In the genomic region with DNA sequence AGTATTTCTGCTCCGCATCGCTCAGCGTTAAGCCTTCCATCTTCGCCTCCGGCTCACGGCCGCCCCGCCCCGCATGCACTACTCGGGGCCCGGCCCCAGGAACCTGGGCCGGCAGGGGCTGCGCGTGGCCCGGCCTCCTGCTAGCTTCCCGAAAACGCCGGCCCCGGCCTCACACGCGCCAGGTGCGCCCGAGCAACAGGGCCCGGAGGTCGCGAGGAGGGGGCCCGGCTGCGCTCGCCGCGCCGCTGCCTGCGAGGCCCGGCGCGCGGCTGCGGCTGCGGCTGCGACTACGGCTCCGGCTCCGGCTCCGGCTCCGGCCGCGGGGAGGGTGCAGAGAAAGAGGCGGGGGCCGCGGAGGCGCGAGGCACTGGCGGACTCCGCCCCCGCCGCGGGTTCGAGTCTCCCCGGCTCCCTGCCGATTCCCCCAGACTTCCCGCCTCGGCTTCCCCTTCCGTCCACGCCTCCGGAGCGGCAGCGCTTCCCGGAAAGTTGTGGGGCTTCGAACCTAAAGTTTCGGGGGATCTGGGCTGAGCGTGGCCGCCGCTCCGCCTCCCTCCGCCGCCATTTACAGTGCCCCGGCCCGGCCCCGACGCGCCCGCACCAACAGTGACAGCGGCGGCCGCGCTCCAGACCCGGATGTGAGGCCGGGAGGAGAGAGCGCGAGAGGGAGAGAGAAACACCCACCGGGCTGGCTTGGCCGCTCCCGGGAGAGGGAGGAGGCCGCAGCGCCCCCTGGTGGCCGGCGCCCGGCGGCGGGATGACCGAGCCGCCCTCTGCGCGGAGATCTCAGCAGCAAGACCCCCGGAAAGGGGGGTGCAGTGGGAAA, we compare ENCODE assay signal across 8 cellular contexts. TPM values are rescaled to one million over a fixed set of nuclear protein-coding genes. Genes with fewer than 3 reads are reported as not detected.
DNase-seq lines count a peak whose midpoint lies in the region; ATAC-seq, FAIRE-seq and TF ChIP-seq lines count a peak whose summit lies in the region.

A gene with protein sequence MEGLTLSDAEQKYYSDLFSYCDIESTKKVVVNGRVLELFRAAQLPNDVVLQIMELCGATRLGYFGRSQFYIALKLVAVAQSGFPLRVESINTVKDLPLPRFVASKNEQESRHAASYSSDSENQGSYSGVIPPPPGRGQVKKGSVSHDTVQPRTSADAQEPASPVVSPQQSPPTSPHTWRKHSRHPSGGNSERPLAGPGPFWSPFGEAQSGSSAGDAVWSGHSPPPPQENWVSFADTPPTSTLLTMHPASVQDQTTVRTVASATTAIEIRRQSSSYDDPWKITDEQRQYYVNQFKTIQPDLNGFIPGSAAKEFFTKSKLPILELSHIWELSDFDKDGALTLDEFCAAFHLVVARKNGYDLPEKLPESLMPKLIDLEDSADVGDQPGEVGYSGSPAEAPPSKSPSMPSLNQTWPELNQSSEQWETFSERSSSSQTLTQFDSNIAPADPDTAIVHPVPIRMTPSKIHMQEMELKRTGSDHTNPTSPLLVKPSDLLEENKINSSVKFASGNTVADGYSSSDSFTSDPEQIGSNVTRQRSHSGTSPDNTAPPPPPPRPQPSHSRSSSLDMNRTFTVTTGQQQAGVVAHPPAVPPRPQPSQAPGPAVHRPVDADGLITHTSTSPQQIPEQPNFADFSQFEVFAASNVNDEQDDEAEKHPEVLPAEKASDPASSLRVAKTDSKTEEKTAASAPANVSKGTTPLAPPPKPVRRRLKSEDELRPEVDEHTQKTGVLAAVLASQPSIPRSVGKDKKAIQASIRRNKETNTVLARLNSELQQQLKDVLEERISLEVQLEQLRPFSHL (minus strand): TSS at position 611 of the 826 bp plus-strand sequence. CDS start 571 bp downstream, at position 40.

- peaks cover 6% of the 10 kb centered on the region for H3K36me3 ChIP-seq in DOHH2 (ENCODE audit: control insufficient read depth, low read length)
- H3K36me3 ChIP-seq in naive thymus-derived CD4-positive, alpha-beta T cell (ENCODE audit: control insufficient read depth in 2 of 3, insufficient read depth in 3 of 3, low read length in 3 of 3) = peaks cover 0 to 7% (median 0%) of the 10 kb centered on the region in 3 experiments

- DNase-seq in KG1 (lab: John Stamatoyannopoulos, UW) (peak; percentile 71), RCC 7860 (ENCODE audit: low spot score) (peak; percentile 72), fibroblast of gingiva (ENCODE audit: low read depth) (peak; percentile 87)
- peak; percentile 88 for DNase-seq in activated T-helper 1 cell treated with anti-CD3 and anti-CD28 coated beads, Interleukin-12 subunit alpha, Interleukin-12 subunit beta, Interleukin-2, Interleukin-4 antibody, amounts not matched to agents 30 ng/mL and 10 ng/mL and 1 ng/mL, durations not matched to agents 14 hours and 24 hours and 36 hours (ENCODE audit: low spot score)
- DNase-seq in naive thymus-derived CD4-positive, alpha-beta T cell = peak; percentile 83 to 97 (median 89)
- DNase-seq in stimulated activated naive B cell treated with anti-CD40 and anti-IgM and Interleukin-4, amounts not matched to agents 10 μg/mL and 1 μg/mL and 100 μg/mL, for 72 hours = peak; percentile 91

- H3K4me1 Mint-ChIP-seq in activated T-helper 1 cell treated with anti-CD3 and anti-CD28 coated beads, Interleukin-12 subunit alpha, Interleukin-12 subunit beta, Interleukin-2, Interleukin-4 antibody, amounts not matched to agents 30 ng/mL and 10 ng/mL and 1 ng/mL, durations not matched to agents 14 hours and 24 hours and 36 hours (ENCODE audit: low read depth) = peaks cover 7% of the 10 kb centered on the region
- H3K4me1 Mint-ChIP-seq in naive thymus-derived CD4-positive, alpha-beta T cell = peaks cover 7 to 24% (median 13%) of the 10 kb centered on the region in 7 donors
- H3K4me1 Mint-ChIP-seq in stimulated activated naive B cell treated with anti-CD40 and anti-IgM and Interleukin-4, amounts not matched to agents 10 μg/mL and 1 μg/mL and 100 μg/mL, for 72 hours = peaks cover 6 to 14% of the 10 kb centered on the region in 2 donors

- H3K4me1 ChIP-seq in DOHH2 (ENCODE audit: control insufficient read depth, low read length) = peaks cover 29% of the 10 kb centered on the region
- H3K4me1 ChIP-seq in naive thymus-derived CD4-positive, alpha-beta T cell (ENCODE audit: control insufficient read depth in 2 of 2, insufficient read depth in 2 of 2, low read length in 2 of 2) = peaks cover 32 to 40% of the 10 kb centered on the region in 2 donors

- no peak for FAIRE-seq in RCC 7860 (lab: Jason Lieb, UNC)

- ATAC-seq in GM21717 (IDR thresholded peaks at IDR 0.05; ENCODE audit: unreplicated experiment) = peak; percentile 97
- ATAC-seq in naive thymus-derived CD4-positive, alpha-beta T cell = peak; percentile 95
- peak; percentile 96 to 97 for ATAC-seq in stimulated activated naive B cell treated with anti-CD40 and anti-IgM and Interleukin-4, amounts not matched to agents 10 μg/mL and 1 μg/mL and 100 μg/mL, for 72 hours (replicated peaks)

- TF ChIP-seq CTCF in DOHH2 (IDR thresholded peaks at IDR 0.05; ENCODE audit: low read depth, low read length, poor library complexity, severe bottlenecking) = peak; percentile 84

- H3K27me3 ChIP-seq in DOHH2 (ENCODE audit: control insufficient read depth, low read length) = no peaks in the 10 kb centered on the region
- no peaks in the 10 kb centered on the region for H3K27me3 ChIP-seq in naive thymus-derived CD4-positive, alpha-beta T cell (ENCODE audit: control insufficient read depth in 2 of 2, insufficient read depth in 2 of 2, low read length in 2 of 2)

- H3K9me2 ChIP-seq in DOHH2 (replicated peaks; ENCODE audit: control insufficient read depth, low read length) = no peaks in the 10 kb centered on the region

- peak within 1 kb of the TSS; percentile 89 for H3K4me3 Mint-ChIP-seq in activated T-helper 1 cell treated with anti-CD3 and anti-CD28 coated beads, Interleukin-12 subunit alpha, Interleukin-12 subunit beta, Interleukin-2, Interleukin-4 antibody, amounts not matched to agents 30 ng/mL and 10 ng/mL and 1 ng/mL, durations not matched to agents 14 hours and 24 hours and 36 hours
- H3K4me3 Mint-ChIP-seq in naive thymus-derived CD4-positive, alpha-beta T cell = peak within 1 kb of the TSS in 7 of 10 donors; percentile 86 to 94 (median 92)
- peak within 1 kb of the TSS; percentile 94 to 97 for H3K4me3 Mint-ChIP-seq in stimulated activated naive B cell treated with anti-CD40 and anti-IgM and Interleukin-4, amounts not matched to agents 10 μg/mL and 1 μg/mL and 100 μg/mL, for 72 hours

- no peaks in the 10 kb centered on the region for H3F3A ChIP-seq in DOHH2 (ENCODE audit: control insufficient read depth, insufficient read depth)

- H3K4me2 ChIP-seq in DOHH2 (ENCODE audit: low read length) = peak within 1 kb of the TSS; percentile 87

- CTCF ChIA-PET in naive thymus-derived CD4-positive, alpha-beta T cell (lab: Charles Lee) = interaction anchor here (0.6 to 5.6 kb wide), 7 partner anchors 31 to 1260 kb away, joined by 3 to 27 read pairs (median 3); no protein-coding TSS in a partner anchor

- H3K9me3 Mint-ChIP-seq in activated T-helper 1 cell treated with anti-CD3 and anti-CD28 coated beads, Interleukin-12 subunit alpha, Interleukin-12 subunit beta, Interleukin-2, Interleukin-4 antibody, amounts not matched to agents 30 ng/mL and 10 ng/mL and 1 ng/mL, durations not matched to agents 14 hours and 24 hours and 36 hours = no peaks in the 10 kb centered on the region
- no peaks in the 10 kb centered on the region for H3K9me3 Mint-ChIP-seq in naive thymus-derived CD4-positive, alpha-beta T cell
- H3K9me3 Mint-ChIP-seq in stimulated activated naive B cell treated with anti-CD40 and anti-IgM and Interleukin-4, amounts not matched to agents 10 μg/mL and 1 μg/mL and 100 μg/mL, for 72 hours = peaks cover 0 to under 1% of the 10 kb centered on the region in 2 donors

- POLR2A ChIA-PET in naive thymus-derived CD4-positive, alpha-beta T cell (lab: Charles Lee) = interaction anchor here (0.5 to 4.3 kb wide), 17 partner anchors 30 to 387 kb away, joined by 3 to 34 read pairs (median 5); a partner anchor contains a TSS

- H3K27me3 Mint-ChIP-seq in activated T-helper 1 cell treated with anti-CD3 and anti-CD28 coated beads, Interleukin-12 subunit alpha, Interleukin-12 subunit beta, Interleukin-2, Interleukin-4 antibody, amounts not matched to agents 30 ng/mL and 10 ng/mL and 1 ng/mL, durations not matched to agents 14 hours and 24 hours and 36 hours (ENCODE audit: insufficient read depth) = no peaks in the 10 kb centered on the region
- H3K27me3 Mint-ChIP-seq in naive thymus-derived CD4-positive, alpha-beta T cell = peaks cover 0 to 2% (median 0%) of the 10 kb centered on the region in 5 donors
- H3K27me3 Mint-ChIP-seq in stimulated activated naive B cell treated with anti-CD40 and anti-IgM and Interleukin-4, amounts not matched to agents 10 μg/mL and 1 μg/mL and 100 μg/mL, for 72 hours = no peaks in the 10 kb centered on the region

- peak within 1 kb of the TSS; percentile 92 for H3K27ac Mint-ChIP-seq in activated T-helper 1 cell treated with anti-CD3 and anti-CD28 coated beads, Interleukin-12 subunit alpha, Interleukin-12 subunit beta, Interleukin-2, Interleukin-4 antibody, amounts not matched to agents 30 ng/mL and 10 ng/mL and 1 ng/mL, durations not matched to agents 14 hours and 24 hours and 36 hours
- H3K27ac Mint-ChIP-seq in naive thymus-derived CD4-positive, alpha-beta T cell = peak within 1 kb of the TSS; percentile 84 to 96 (median 91)
- H3K27ac Mint-ChIP-seq in stimulated activated naive B cell treated with anti-CD40 and anti-IgM and Interleukin-4, amounts not matched to agents 10 μg/mL and 1 μg/mL and 100 μg/mL, for 72 hours = peak within 1 kb of the TSS; percentile 99

- peak within 1 kb of the TSS; percentile 54 for H3K27ac ChIP-seq in DOHH2 (ENCODE audit: low read depth, low read length)
- H3K27ac ChIP-seq in naive thymus-derived CD4-positive, alpha-beta T cell (ENCODE audit: low read depth, low read length) = peak within 1 kb of the TSS; percentile 89

- H3K9me3 ChIP-seq in DOHH2 (ENCODE audit: control insufficient read depth, insufficient read depth, low read length) = no peaks in the 10 kb centered on the region
- H3K9me3 ChIP-seq in naive thymus-derived CD4-positive, alpha-beta T cell (ENCODE audit: control insufficient read depth in 2 of 3, low read length in 3 of 3) = no peaks in the 10 kb centered on the region

- H3K79me2 ChIP-seq in DOHH2 (ENCODE audit: control insufficient read depth, low read length) = peaks cover 47% of the 10 kb centered on the region

- intact Hi-C loops in activated T-helper 1 cell treated with anti-CD3 and anti-CD28 coated beads, Interleukin-12 subunit alpha, Interleukin-12 subunit beta, Interleukin-2, Interleukin-4 antibody, amounts not matched to agents 30 ng/mL and 10 ng/mL and 1 ng/mL, durations not matched to agents 14 hours and 24 hours and 36 hours (cut with micrococcal nuclease) = loop anchor here (1.0 to 5.0 kb wide), 11 partner anchors 17 to 377 kb away; a partner anchor contains a TSS
- intact Hi-C loops in naive thymus-derived CD4-positive, alpha-beta T cell (cut with micrococcal nuclease) = loop anchor here (1.0 to 5.0 kb wide), 11 partner anchors 40 to 387 kb away; a partner anchor contains a TSS

- H3K36me3 Mint-ChIP-seq in activated T-helper 1 cell treated with anti-CD3 and anti-CD28 coated beads, Interleukin-12 subunit alpha, Interleukin-12 subunit beta, Interleukin-2, Interleukin-4 antibody, amounts not matched to agents 30 ng/mL and 10 ng/mL and 1 ng/mL, durations not matched to agents 14 hours and 24 hours and 36 hours (ENCODE audit: low read depth) = no peaks in the 10 kb centered on the region
- H3K36me3 Mint-ChIP-seq in naive thymus-derived CD4-positive, alpha-beta T cell = no peaks in the 10 kb centered on the region
- H3K36me3 Mint-ChIP-seq in stimulated activated naive B cell treated with anti-CD40 and anti-IgM and Interleukin-4, amounts not matched to agents 10 μg/mL and 1 μg/mL and 100 μg/mL, for 72 hours = peaks cover 2 to 7% of the 10 kb centered on the region in 2 donors

- peaks cover 17% of the 10 kb centered on the region; the same call in 1 of the 2 replicates for H4K20me1 ChIP-seq in DOHH2 (ENCODE audit: control insufficient read depth, insufficient read depth, low read depth, low read length)

- peak within 1 kb of the TSS; percentile 90 for H3K4me3 ChIP-seq in DOHH2 (ENCODE audit: low read length)
- peak within 1 kb of the TSS; percentile 61 for H3K4me3 ChIP-seq in naive thymus-derived CD4-positive, alpha-beta T cell (ENCODE audit: low read length)

RNA-seq across cellular contexts. Expression of the gene that starts here (rescaled TPM):
- total RNA-seq in activated T-helper 1 cell treated with anti-CD3 and anti-CD28 coated beads, Interleukin-12 subunit alpha, Interleukin-12 subunit beta, Interleukin-2, Interleukin-4 antibody, amounts not matched to agents 30 ng/mL and 10 ng/mL and 1 ng/mL, durations not matched to agents 14 hours and 24 hours and 36 hours = 69.6 and 74.6 TPM in 2 replicates
- 10 to 100 TPM; 55.9 to 74.6 (median 69.7) TPM for total RNA-seq in naive thymus-derived CD4-positive, alpha-beta T cell
- polyA plus RNA-seq in naive thymus-derived CD4-positive, alpha-beta T cell = 10 to 100 TPM; 24.7 to 48.2 TPM

Comparison
In these comparisons a context has a peak if more than half of its experiments do, and no peak if none do; other contexts are left out.
1. Peak in every context shown above with its lines: DNase-seq, ATAC-seq, H3K4me3 ChIP-seq and H3K27ac ChIP-seq.